In genomic region chr11:44464741-44465140, GRCh38 we compare ENCODE assay signal across 17 cellular contexts.
DNase-seq lines count a peak whose midpoint lies in the region; ATAC-seq and TF ChIP-seq lines count a peak whose summit lies in the region.
"Had no signal": no experiment of that assay in that cellular context is flagged by ENCODE, and none has a peak within 500 bp of the region (broad histone marks: within the 10 kb centered on the region; RNA-seq: fewer than 3 reads in every experiment).

No MANE protein-coding gene starts in this region.

- no peaks in the 10 kb centered on the region for H3K27me3 ChIP-seq in KMS-11 (ENCODE audit: insufficient read depth, low read depth)

- H3K36me3 ChIP-seq in KMS-11 (ENCODE audit: insufficient read depth), result no peaks in the 10 kb centered on the region
- H3K36me3 ChIP-seq: HAP-1 had no signal

- no peak overlapping the region for H3K4me2 ChIP-seq in KMS-11

- H3K36me3 Mint-ChIP-seq in WTC11, result peaks cover 10% of the 10 kb centered on the region
- H3K36me3 Mint-ChIP-seq in effector memory CD8-positive, alpha-beta T cell (ENCODE audit: insufficient read depth), result no peaks in the 10 kb centered on the region
- H3K36me3 Mint-ChIP-seq: activated naive CD8-positive, alpha-beta T cell treated with anti-CD3 and anti-CD28 coated beads for 36 hours; CD8-positive, alpha-beta memory T cell had no signal

- no peak overlapping the region for H3K4me3 Mint-ChIP-seq in WTC11
- no peak overlapping the region for H3K4me3 Mint-ChIP-seq in effector memory CD8-positive, alpha-beta T cell
- H3K4me3 Mint-ChIP-seq: activated CD4-positive, alpha-beta T cell treated with anti-CD3 and anti-CD28 coated beads for 36 hours; activated naive CD8-positive, alpha-beta T cell treated with anti-CD3 and anti-CD28 coated beads for 36 hours; CD8-positive, alpha-beta memory T cell had no signal

- no peak overlapping the region for H3K27ac ChIP-seq in KMS-11

- H3K9me3 Mint-ChIP-seq in WTC11, result peaks cover 54% of the 10 kb centered on the region
- no peaks in the 10 kb centered on the region for H3K9me3 Mint-ChIP-seq in effector memory CD8-positive, alpha-beta T cell

- intact Hi-C loops in posterior vena cava (cut with DNase I), result no loop called here

- H3K79me2 ChIP-seq in KMS-11 (ENCODE audit: insufficient read depth, low read depth), result no peaks in the 10 kb centered on the region

- no peak for ATAC-seq in WTC11
- no peak for ATAC-seq in effector memory CD8-positive, alpha-beta T cell (replicated peaks)
- ATAC-seq: activated CD4-positive, alpha-beta T cell treated with anti-CD3 and anti-CD28 coated beads for 36 hours; mucosa of descending colon had no signal

- CTCF ChIA-PET in WTC11 (lab: Charles Lee), result no interaction called here

- no peak overlapping the region for H3K4me3 ChIP-seq in KMS-11 (IDR thresholded peaks at IDR 0.05; ENCODE audit: insufficient read depth, low read depth, low read length)
- H3K4me3 ChIP-seq: HAP-1, mucosa of descending colon had no signal

- peak; percentile 25 for DNase-seq in DMS 273 (lab: John Stamatoyannopoulos, UW; ENCODE audit: unreplicated experiment)
- DNase-seq in DMS 273 treated with DMSO at 0.1 percent for 48 hours (lab: John Stamatoyannopoulos, UW), result no peak
- no peak for DNase-seq in WTC11 (ENCODE audit: low spot score)
- DNase-seq in iris pigment epithelial cell (ENCODE audit: low read depth), result peak; percentile 5
- DNase-seq in SK-N-DZ (ENCODE audit: low spot score), result no peak
- no peak for DNase-seq in effector memory CD8-positive, alpha-beta T cell
- DNase-seq in posterior vena cava (ENCODE audit: low spot score), result no peak
- DNase-seq: 8988T; activated CD4-positive, alpha-beta T cell treated with anti-CD3 and anti-CD28 coated beads for 36 hours; activated naive CD8-positive, alpha-beta T cell treated with anti-CD3 and anti-CD28 coated beads for 36 hours; CD8-positive, alpha-beta memory T cell; mucosa of descending colon; NCI-H2081; small intestine; stimulated activated naive CD4-positive, alpha-beta T cell treated with Interleukin-2 at 50 U/mL for 16 hours had no signal

- H2AFZ ChIP-seq in KMS-11 (ENCODE audit: low read depth), result no peak overlapping the region

- H4K20me1 ChIP-seq in KMS-11 (ENCODE audit: insufficient read depth), result no peaks in the 10 kb centered on the region

- peak; percentile 46 for TF ChIP-seq CTCF in KMS-11 (conservative IDR thresholded peaks at IDR 0.05; ENCODE audit: low read depth, low read length)
- no peak for TF ChIP-seq CTCF in WTC11 (IDR thresholded peaks at IDR 0.05)

- POLR2A ChIA-PET in WTC11 (lab: Charles Lee), result no interaction called here

- peaks cover 13% of the 10 kb centered on the region for H3K4me1 Mint-ChIP-seq in WTC11
- no peaks in the 10 kb centered on the region for H3K4me1 Mint-ChIP-seq in effector memory CD8-positive, alpha-beta T cell (ENCODE audit: low read depth in 2 of 2)
- H3K4me1 Mint-ChIP-seq: activated CD4-positive, alpha-beta T cell treated with anti-CD3 and anti-CD28 coated beads for 36 hours; activated naive CD8-positive, alpha-beta T cell treated with anti-CD3 and anti-CD28 coated beads for 36 hours; CD8-positive, alpha-beta memory T cell had no signal

- H3K9ac ChIP-seq in KMS-11, result no peak overlapping the region

- no peaks in the 10 kb centered on the region for H3K4me1 ChIP-seq in KMS-11 (ENCODE audit: low read depth, poor library complexity, severe bottlenecking)
- H3K4me1 ChIP-seq: HAP-1 had no signal

- H3K27me3 Mint-ChIP-seq in WTC11 (ENCODE audit: low read depth), result no peaks in the 10 kb centered on the region; the same call in none of the 2 replicates
- peaks cover 20 to 58% of the 10 kb centered on the region in 2 donors for H3K27me3 Mint-ChIP-seq in effector memory CD8-positive, alpha-beta T cell

- no peak overlapping the region for H3K27ac Mint-ChIP-seq in WTC11
- H3K27ac Mint-ChIP-seq in effector memory CD8-positive, alpha-beta T cell, result no peak overlapping the region
- H3K27ac Mint-ChIP-seq: activated CD4-positive, alpha-beta T cell treated with anti-CD3 and anti-CD28 coated beads for 36 hours; activated naive CD8-positive, alpha-beta T cell treated with anti-CD3 and anti-CD28 coated beads for 36 hours; CD8-positive, alpha-beta memory T cell had no signal

TF ChIP-seq in WTC11, 78 proteins besides CTCF, POLR2A, EP300 and RAD21:
- TF ChIP-seq ZNF317 (CRISPR knock-in tag; IDR thresholded peaks at IDR 0.05; ENCODE audit: borderline replicate concordance, low read depth), result peak; percentile 99
- no peak for TF ChIP-seq CREM (CRISPR knock-in tag; IDR thresholded peaks at IDR 0.05)

Comparison
In these comparisons a context has a peak if more than half of its experiments do, and no peak if none do; other contexts are left out.
1. DNase-seq: peak in DMS 273 (single experiment) and iris pigment epithelial cell (single experiment); none in DMS 273 treated with DMSO at 0.1 percent for 48 hours (single experiment), WTC11 (single experiment), SK-N-DZ (single experiment), effector memory CD8-positive, alpha-beta T cell (0 of 3) and posterior vena cava (single experiment).